ENCODE assay signal across 8 cellular contexts in the genomic region with DNA sequence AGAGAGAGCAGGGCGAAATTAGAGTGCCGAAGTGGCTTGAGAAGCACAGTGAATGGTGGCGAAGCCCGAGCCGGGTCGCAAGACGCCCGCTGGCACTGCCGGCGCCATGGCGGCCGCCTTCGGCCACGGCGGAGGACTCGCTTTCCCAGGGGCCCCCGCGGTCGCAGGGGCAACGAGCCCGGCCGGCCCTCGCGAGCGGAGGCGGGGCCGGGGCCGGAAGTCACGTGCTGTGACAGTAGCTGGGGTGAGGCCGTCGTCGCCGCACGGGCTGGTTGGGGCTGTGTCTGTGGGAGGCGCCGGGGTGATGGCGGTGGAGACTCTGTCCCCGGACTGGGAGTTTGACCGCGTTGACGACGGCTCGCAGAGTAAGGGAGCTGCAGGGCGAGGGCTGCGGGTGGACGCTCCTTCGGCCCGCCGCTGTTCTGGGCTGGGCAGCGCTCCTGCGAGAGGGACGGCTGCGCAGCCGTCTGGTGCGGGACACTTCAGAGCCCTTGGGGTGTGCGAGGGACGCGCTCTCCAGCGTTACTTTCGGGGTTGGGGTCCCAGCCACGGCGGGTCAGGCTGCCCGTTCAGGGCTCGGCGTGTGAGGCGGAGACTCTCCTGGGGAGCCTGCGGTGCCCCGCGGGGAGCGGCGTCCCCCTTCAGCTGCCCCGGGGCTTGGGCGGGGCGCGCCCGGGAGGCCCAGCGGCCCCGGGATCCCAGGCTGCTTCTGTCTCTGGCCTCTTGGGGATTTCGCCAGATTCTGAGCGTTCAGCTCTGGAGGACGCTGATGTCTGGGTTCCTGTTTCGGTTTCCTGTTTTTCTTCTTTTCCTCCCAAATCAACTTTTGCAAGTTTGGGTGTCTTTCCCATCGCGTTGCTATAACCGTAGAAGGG. TPM values are rescaled to one million over a fixed set of nuclear protein-coding genes. Genes with fewer than 3 reads are reported as not detected.
DNase-seq lines count a peak whose midpoint lies in the region; ATAC-seq, FAIRE-seq and TF ChIP-seq lines count a peak whose summit lies in the region.

A gene with protein sequence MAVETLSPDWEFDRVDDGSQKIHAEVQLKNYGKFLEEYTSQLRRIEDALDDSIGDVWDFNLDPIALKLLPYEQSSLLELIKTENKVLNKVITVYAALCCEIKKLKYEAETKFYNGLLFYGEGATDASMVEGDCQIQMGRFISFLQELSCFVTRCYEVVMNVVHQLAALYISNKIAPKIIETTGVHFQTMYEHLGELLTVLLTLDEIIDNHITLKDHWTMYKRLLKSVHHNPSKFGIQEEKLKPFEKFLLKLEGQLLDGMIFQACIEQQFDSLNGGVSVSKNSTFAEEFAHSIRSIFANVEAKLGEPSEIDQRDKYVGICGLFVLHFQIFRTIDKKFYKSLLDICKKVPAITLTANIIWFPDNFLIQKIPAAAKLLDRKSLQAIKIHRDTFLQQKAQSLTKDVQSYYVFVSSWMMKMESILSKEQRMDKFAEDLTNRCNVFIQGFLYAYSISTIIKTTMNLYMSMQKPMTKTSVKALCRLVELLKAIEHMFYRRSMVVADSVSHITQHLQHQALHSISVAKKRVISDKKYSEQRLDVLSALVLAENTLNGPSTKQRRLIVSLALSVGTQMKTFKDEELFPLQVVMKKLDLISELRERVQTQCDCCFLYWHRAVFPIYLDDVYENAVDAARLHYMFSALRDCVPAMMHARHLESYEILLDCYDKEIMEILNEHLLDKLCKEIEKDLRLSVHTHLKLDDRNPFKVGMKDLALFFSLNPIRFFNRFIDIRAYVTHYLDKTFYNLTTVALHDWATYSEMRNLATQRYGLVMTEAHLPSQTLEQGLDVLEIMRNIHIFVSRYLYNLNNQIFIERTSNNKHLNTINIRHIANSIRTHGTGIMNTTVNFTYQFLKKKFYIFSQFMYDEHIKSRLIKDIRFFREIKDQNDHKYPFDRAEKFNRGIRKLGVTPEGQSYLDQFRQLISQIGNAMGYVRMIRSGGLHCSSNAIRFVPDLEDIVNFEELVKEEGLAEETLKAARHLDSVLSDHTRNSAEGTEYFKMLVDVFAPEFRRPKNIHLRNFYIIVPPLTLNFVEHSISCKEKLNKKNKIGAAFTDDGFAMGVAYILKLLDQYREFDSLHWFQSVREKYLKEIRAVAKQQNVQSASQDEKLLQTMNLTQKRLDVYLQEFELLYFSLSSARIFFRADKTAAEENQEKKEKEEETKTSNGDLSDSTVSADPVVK (plus strand): TSS at position 235 of the 875 bp plus-strand sequence. CDS start 70 bp downstream, at position 305.

- H3K27me3 ChIP-seq in trophoblast cell (ENCODE audit: insufficient read depth, low read length) (no peaks in the 10 kb centered on the region), tibial nerve (no peaks in the 10 kb centered on the region)

- H3K4me3 ChIP-seq in trophoblast cell (ENCODE audit: low read depth, low read length) (peak within 1 kb of the TSS; percentile 95), tibial nerve (peak within 1 kb of the TSS; percentile 61 to 94 (median 89))

- ATAC-seq in HG02798 (IDR thresholded peaks at IDR 0.05; ENCODE audit: poor library complexity, unreplicated experiment) (peak; percentile 93), Right ventricle myocardium superior (ENCODE audit: poor library complexity) (peak; percentile 99)
- peak; percentile 98 for ATAC-seq in activated naive CD8-positive, alpha-beta T cell treated with anti-CD3 and anti-CD28 coated beads, Interleukin-2, amount 50 U/mL, for 24 hours

- peak in 1 of 2 donors; percentile 97 for TF ChIP-seq EP300 in tibial nerve (IDR thresholded peaks at IDR 0.05)

- peak within 1 kb of the TSS; percentile 21 for H3K4ac ChIP-seq in trophoblast cell (ENCODE audit: low read depth, low read length)

- peaks cover 3 to 5% of the 10 kb centered on the region in 2 experiments for H3K4me1 ChIP-seq in trophoblast cell (ENCODE audit: control insufficient read depth in 1 of 2, insufficient read depth in 2 of 2, low read length in 2 of 2)
- peaks cover 0 to 48% (median 14%) of the 10 kb centered on the region in 4 donors for H3K4me1 ChIP-seq in tibial nerve

- H3K27ac ChIP-seq in trophoblast cell (ENCODE audit: low read depth, low read length) (peak within 1 kb of the TSS; percentile 96), tibial nerve (peak within 1 kb of the TSS; percentile 93 to 97 (median 94))

- H2AK5ac ChIP-seq in trophoblast cell (ENCODE audit: low read length): peak within 1 kb of the TSS; percentile 10

- intact Hi-C loops in Right ventricle myocardium superior (cut with DNase I): no loop called here

- TF ChIP-seq POLR2A in GM12891 (IDR thresholded peaks at IDR 0.05; ENCODE audit: low read depth, low read length): peak; percentile 96
- peak; percentile 91 to 97 for TF ChIP-seq POLR2A in tibial nerve (IDR thresholded peaks at IDR 0.05)

- H3K9ac ChIP-seq in trophoblast cell (ENCODE audit: low read length): peak within 1 kb of the TSS; percentile 87

- H3K27me3 Mint-ChIP-seq in activated naive CD8-positive, alpha-beta T cell treated with anti-CD3 and anti-CD28 coated beads, Interleukin-2, amount 50 U/mL, for 24 hours: peaks cover 22% of the 10 kb centered on the region

- FAIRE-seq in GM12891 (lab: Jason Lieb, UNC): peak; percentile 100

- peaks cover 41% of the 10 kb centered on the region for H3K4me1 Mint-ChIP-seq in activated naive CD8-positive, alpha-beta T cell treated with anti-CD3 and anti-CD28 coated beads, Interleukin-2, amount 50 U/mL, for 24 hours

- peak within 1 kb of the TSS; percentile 81 for H2AFZ ChIP-seq in trophoblast cell (ENCODE audit: insufficient read depth, low read length, poor library complexity)

- peak in 2 of 5 experiments; percentile 19 to 43 for TF ChIP-seq CTCF in tibial nerve (IDR thresholded peaks at IDR 0.05)

- H3K9me3 Mint-ChIP-seq in activated naive CD8-positive, alpha-beta T cell treated with anti-CD3 and anti-CD28 coated beads, Interleukin-2, amount 50 U/mL, for 24 hours: peaks cover 3% of the 10 kb centered on the region

- H3K36me3 ChIP-seq in trophoblast cell (ENCODE audit: control insufficient read depth in 1 of 2, insufficient read depth in 2 of 2, low read length in 2 of 2) (no peaks in the 10 kb centered on the region), tibial nerve (peaks cover 0 to 11% (median 0%) of the 10 kb centered on the region in 3 donors)

- peaks cover 10% of the 10 kb centered on the region for H3K79me2 ChIP-seq in trophoblast cell (ENCODE audit: control insufficient read depth, insufficient read depth, low read length, poor library complexity)

- H3K79me1 ChIP-seq in trophoblast cell (ENCODE audit: low read length): peaks cover 7% of the 10 kb centered on the region

- H4K8ac ChIP-seq in trophoblast cell (ENCODE audit: low read depth, low read length): peak within 1 kb of the TSS; percentile 79

- H2BK12ac ChIP-seq in trophoblast cell (ENCODE audit: low read length): peak within 1 kb of the TSS; percentile 14

- peak within 1 kb of the TSS; percentile 89 for H3K14ac ChIP-seq in trophoblast cell (ENCODE audit: low read length)

- peak; percentile 93 for DNase-seq in GM12891 (ENCODE audit: insufficient read length, low spot score)
- peak; percentile 85 for DNase-seq in NCI-H1436 (lab: John Stamatoyannopoulos, UW)
- DNase-seq in SW480 (ENCODE audit: low spot score): peak; percentile 90
- peak; percentile 95 for DNase-seq in activated naive CD8-positive, alpha-beta T cell treated with anti-CD3 and anti-CD28 coated beads, Interleukin-2, amount 50 U/mL, for 24 hours
- DNase-seq in Right ventricle myocardium superior: peak; percentile 98
- DNase-seq in trophoblast cell: peak; percentile 94 to 96
- DNase-seq in tibial nerve (ENCODE audit: low spot score in 2 of 2): peak; percentile 89 to 91

- peaks cover 14% of the 10 kb centered on the region for H3K36me3 Mint-ChIP-seq in activated naive CD8-positive, alpha-beta T cell treated with anti-CD3 and anti-CD28 coated beads, Interleukin-2, amount 50 U/mL, for 24 hours (ENCODE audit: low read depth)

- WGBS in trophoblast cell (ENCODE audit: extremely low coverage, insufficient coverage, insufficient read length): no CpG with 5 or more reads among the region's 85 CpGs
- WGBS in tibial nerve, 2 donors: 0 to 1% methylated on average over 59 to 76 of the region's 85 CpGs

- H3K23ac ChIP-seq in trophoblast cell (ENCODE audit: low read length): no peak within 1 kb of the TSS

- peak within 1 kb of the TSS; percentile 37 for H2BK5ac ChIP-seq in trophoblast cell (ENCODE audit: low read depth, low read length, poor library complexity)

- no peaks in the 10 kb centered on the region for H3K9me3 ChIP-seq in trophoblast cell (ENCODE audit: insufficient read depth, low read depth, low read length)
- H3K9me3 ChIP-seq in tibial nerve: no peaks in the 10 kb centered on the region

- H3K18ac ChIP-seq in trophoblast cell (ENCODE audit: low read length): peak within 1 kb of the TSS; percentile 70

- peak within 1 kb of the TSS; percentile 64 for H2BK120ac ChIP-seq in trophoblast cell (ENCODE audit: insufficient read depth, low read length, poor library complexity)

- peak within 1 kb of the TSS; percentile 67 for H4K91ac ChIP-seq in trophoblast cell (ENCODE audit: low read depth, low read length)

- H3K4me2 ChIP-seq in trophoblast cell (ENCODE audit: low read length): peak within 1 kb of the TSS; percentile 60

- H4K12ac ChIP-seq in trophoblast cell (ENCODE audit: low read depth, low read length): peak within 1 kb of the TSS; percentile 39

- peak within 1 kb of the TSS; percentile 82 for H3K27ac Mint-ChIP-seq in activated naive CD8-positive, alpha-beta T cell treated with anti-CD3 and anti-CD28 coated beads, Interleukin-2, amount 50 U/mL, for 24 hours

- H3K4me3 Mint-ChIP-seq in activated naive CD8-positive, alpha-beta T cell treated with anti-CD3 and anti-CD28 coated beads, Interleukin-2, amount 50 U/mL, for 24 hours: peak within 1 kb of the TSS; percentile 87

TF ChIP-seq in GM12891, 5 proteins besides CTCF, POLR2A, EP300 and RAD21:
- TF ChIP-seq PAX5 (IDR thresholded peaks at IDR 0.05; ENCODE audit: insufficient read depth, low read length, severe bottlenecking): peak; percentile 23
- peak; percentile 67 for TF ChIP-seq SPI1 (IDR thresholded peaks at IDR 0.05; ENCODE audit: low read depth, low read length)
- peak; percentile 81; the same call in 1 of the 2 replicates for TF ChIP-seq POU2F2 (IDR thresholded peaks at IDR 0.05; ENCODE audit: low read depth, low read length)
- peak; percentile 96 for TF ChIP-seq POLR2AphosphoS5 (IDR thresholded peaks at IDR 0.05; ENCODE audit: low read depth, low read length)
- TF ChIP-seq TAF1 (IDR thresholded peaks at IDR 0.05; ENCODE audit: low read depth, low read length): peak; percentile 96
TF ChIP-seq in GM12891: peak in this region for 5.

RNA-seq across cellular contexts. Expression of the gene that starts here (rescaled TPM):
- 13.4 TPM for polyA plus RNA-seq in GM12891 (2012; ENCODE audit: low read depth, missing spikeins)
- 23.7 TPM for total RNA-seq in Right ventricle myocardium superior
- polyA plus RNA-seq in trophoblast cell (2013): 30.2 and 30.4 TPM in 2 replicates
- total RNA-seq in tibial nerve: 100 to 1,000 TPM in 1 of 4 donors, 10 to 100 TPM in 3; 60.9 to 119 (median 79.9) TPM

Comparison
In these comparisons a context has a peak if more than half of its experiments do, and no peak if none do; other contexts are left out.
1. Peak in every context shown above with its lines: DNase-seq, ATAC-seq, H3K4me3 ChIP-seq and H3K27ac ChIP-seq.